In genomic region chr2:172698041-172698863, GRCh38 we compare ENCODE assay signal across 9 cellular contexts. TPM values are rescaled to one million over a fixed set of nuclear protein-coding genes. Genes with fewer than 3 reads are reported as not detected.
DNase-seq lines count a peak whose midpoint lies in the region; ATAC-seq and TF ChIP-seq lines count a peak whose summit lies in the region.
"Had no signal": no experiment of that assay in that cellular context is flagged by ENCODE, and none has a peak within 500 bp of the region (broad histone marks: within the 10 kb centered on the region; RNA-seq: fewer than 3 reads in every experiment).

No MANE protein-coding gene starts in this region.

- H3K9me2 ChIP-seq in SK-N-SH = no peaks in the 10 kb centered on the region

- no peaks in the 10 kb centered on the region for H4K20me1 ChIP-seq in SK-N-SH (ENCODE audit: insufficient read depth)

- H3K4me1 ChIP-seq in SK-N-SH (ENCODE audit: control insufficient read depth in 1 of 2, insufficient read depth in 2 of 2, low read depth in 1 of 2, low read length in 1 of 2) = peaks cover 0 to 29% of the 10 kb centered on the region in 2 experiments; a peak in 3 of 4 replicates
- H3K4me1 ChIP-seq: parathyroid adenoma had no signal

- H3K9me3 Mint-ChIP-seq in activated naive CD4-positive, alpha-beta T cell treated with anti-CD3 and anti-CD28 coated beads, Interleukin-2, amount 50 U/mL, for 24 hours = no peaks in the 10 kb centered on the region

- H2AFZ ChIP-seq in SK-N-SH (ENCODE audit: low read depth) = peak overlapping the region; percentile 25; the same call in 1 of the 2 replicates
- H2AFZ ChIP-seq: parathyroid adenoma had no signal

- POLR2A ChIA-PET in SK-N-SH (lab: Yijun Ruan, JAX) = no interaction called here

- no peak overlapping the region for H3K9ac ChIP-seq in SK-N-SH
- H3K9ac ChIP-seq: parathyroid adenoma had no signal

- peak overlapping the region in 1 of 2 experiments; percentile 74; a peak in 2 of 4 replicates for H3K27ac ChIP-seq in SK-N-SH (ENCODE audit: low read depth in 2 of 2, low read length in 1 of 2)
- H3K27ac ChIP-seq: parathyroid adenoma had no signal

- peak overlapping the region; percentile 1 for H3K4me3 Mint-ChIP-seq in activated naive CD4-positive, alpha-beta T cell treated with anti-CD3 and anti-CD28 coated beads, Interleukin-2, amount 50 U/mL, for 24 hours

- TF ChIP-seq CTCF in SK-N-SH (IDR thresholded peaks at IDR 0.05) = no peak

- peaks cover 33% of the 10 kb centered on the region for H3F3A ChIP-seq in SK-N-SH (replicated peaks; ENCODE audit: insufficient read depth)

- H3K27me3 ChIP-seq in SK-N-SH (ENCODE audit: insufficient read depth) = no peaks in the 10 kb centered on the region

- TF ChIP-seq RAD21 in SK-N-SH (IDR thresholded peaks at IDR 0.05; ENCODE audit: low read length) = no peak

- no peaks in the 10 kb centered on the region for H3K36me3 Mint-ChIP-seq in activated naive CD4-positive, alpha-beta T cell treated with anti-CD3 and anti-CD28 coated beads, Interleukin-2, amount 50 U/mL, for 24 hours

- peak; percentile 65 for ATAC-seq in HG03060 (IDR thresholded peaks at IDR 0.05; ENCODE audit: low read depth, unreplicated experiment)

- no peaks in the 10 kb centered on the region for H3K36me3 ChIP-seq in SK-N-SH (replicated peaks in 1 of 2; ENCODE audit: control insufficient read depth in 1 of 2, insufficient read depth in 2 of 2, low read length in 1 of 2)

- 55% methylated on average over 5 of the region's 5 CpGs for WGBS in SK-N-SH (ENCODE audit: low lambda C conversion rate)

- H3K4me2 ChIP-seq in SK-N-SH = peak overlapping the region; percentile 51; the same call in 1 of the 2 replicates

- H3K27ac Mint-ChIP-seq in activated naive CD4-positive, alpha-beta T cell treated with anti-CD3 and anti-CD28 coated beads, Interleukin-2, amount 50 U/mL, for 24 hours = peak overlapping the region; percentile 73

- TF ChIP-seq EP300 in SK-N-SH (IDR thresholded peaks at IDR 0.05; ENCODE audit: borderline replicate concordance in 1 of 2, low read depth in 1 of 2, low read length in 1 of 2) = peak in 1 of 2 experiments; percentile 30; a peak in 1 of 4 replicates

- H3K4me3 ChIP-seq in SK-N-SH (ENCODE audit: low read depth in 2 of 2, low read length in 1 of 2) = no peak overlapping the region

- no peaks in the 10 kb centered on the region for H3K9me3 ChIP-seq in SK-N-SH

- H3K4me1 Mint-ChIP-seq in activated naive CD4-positive, alpha-beta T cell treated with anti-CD3 and anti-CD28 coated beads, Interleukin-2, amount 50 U/mL, for 24 hours = peaks cover 35% of the 10 kb centered on the region

- H3K79me2 ChIP-seq in SK-N-SH (ENCODE audit: insufficient read depth) = no peaks in the 10 kb centered on the region
- H3K79me2 ChIP-seq: parathyroid adenoma had no signal

- H3K27me3 Mint-ChIP-seq in activated naive CD4-positive, alpha-beta T cell treated with anti-CD3 and anti-CD28 coated beads, Interleukin-2, amount 50 U/mL, for 24 hours = no peaks in the 10 kb centered on the region

- CTCF ChIA-PET in SK-N-SH (lab: Yijun Ruan, JAX) = interaction anchor here (0.7 to 2.9 kb wide), 5 partner anchors 10 to 236 kb away, joined by 3 to 14 read pairs (median 4); no protein-coding TSS in a partner anchor

- no peak for DNase-seq in activated naive CD4-positive, alpha-beta T cell (lab: John Stamatoyannopoulos, UW)
- no peak for DNase-seq in SK-N-SH
- DNase-seq in hepatic stellate cell (ENCODE audit: low spot score) = peak; percentile 56
- no peak for DNase-seq in NCI-H345 treated with DMSO at 0.1 percent for 48 hours (lab: John Stamatoyannopoulos, UW; ENCODE audit: unreplicated experiment)
- DNase-seq in cerebellar cortex (ENCODE audit: low spot score) = no peak
- DNase-seq in NCI-H2081 treated with DMSO at 0.1 percent for 48 hours (lab: John Stamatoyannopoulos, UW) = no peak

TF ChIP-seq in SK-N-SH, 30 proteins besides CTCF, POLR2A, EP300 and RAD21:
- TF ChIP-seq JUND (IDR thresholded peaks at IDR 0.05) (peak; percentile 97), YY1 (IDR thresholded peaks at IDR 0.05; ENCODE audit: low read depth) (no peak), MAX (IDR thresholded peaks at IDR 0.05; ENCODE audit: low read depth) (0 out of 2 replicates have a peak, but pooled peaks have one; percentile 15), FOSL2 (IDR thresholded peaks at IDR 0.05; ENCODE audit: borderline replicate concordance, low read depth) (peak; percentile 99), NFIC (IDR thresholded peaks at IDR 0.05; ENCODE audit: borderline replicate concordance) (peak; percentile 48), USF2 (IDR thresholded peaks at IDR 0.05; ENCODE audit: borderline replicate concordance, low read depth, low read length) (no peak), MEF2A (IDR thresholded peaks at IDR 0.05; ENCODE audit: borderline replicate concordance, low read depth) (0 out of 2 replicates have a peak, but pooled peaks have one; percentile 9), ZBTB33 (IDR thresholded peaks at IDR 0.05; ENCODE audit: borderline replicate concordance, low read depth) (no peak), PBX3 (IDR thresholded peaks at IDR 0.05) (peak; percentile 25; the same call in 1 of the 2 replicates), TCF12 (IDR thresholded peaks at IDR 0.05) (peak; percentile 69)

RNA-seq across cellular contexts. Expression of gene RAPGEF4, which starts 37.4 kb away (rescaled TPM):
- 0.30 and 1.2 TPM in 2 replicates for polyA plus RNA-seq in SK-N-SH (2012; rRNA removed)
- polyA plus RNA-seq in SK-N-SH (2012; cell fraction: cytosol; rRNA removed) = 1.0 and 1.1 TPM in 2 replicates
- polyA plus RNA-seq in SK-N-SH (2012; cell fraction: nucleus; rRNA removed) = 1.2 and 2.2 TPM in 2 replicates
